8 cellular contexts compared by ENCODE assay signal in the genomic region with DNA sequence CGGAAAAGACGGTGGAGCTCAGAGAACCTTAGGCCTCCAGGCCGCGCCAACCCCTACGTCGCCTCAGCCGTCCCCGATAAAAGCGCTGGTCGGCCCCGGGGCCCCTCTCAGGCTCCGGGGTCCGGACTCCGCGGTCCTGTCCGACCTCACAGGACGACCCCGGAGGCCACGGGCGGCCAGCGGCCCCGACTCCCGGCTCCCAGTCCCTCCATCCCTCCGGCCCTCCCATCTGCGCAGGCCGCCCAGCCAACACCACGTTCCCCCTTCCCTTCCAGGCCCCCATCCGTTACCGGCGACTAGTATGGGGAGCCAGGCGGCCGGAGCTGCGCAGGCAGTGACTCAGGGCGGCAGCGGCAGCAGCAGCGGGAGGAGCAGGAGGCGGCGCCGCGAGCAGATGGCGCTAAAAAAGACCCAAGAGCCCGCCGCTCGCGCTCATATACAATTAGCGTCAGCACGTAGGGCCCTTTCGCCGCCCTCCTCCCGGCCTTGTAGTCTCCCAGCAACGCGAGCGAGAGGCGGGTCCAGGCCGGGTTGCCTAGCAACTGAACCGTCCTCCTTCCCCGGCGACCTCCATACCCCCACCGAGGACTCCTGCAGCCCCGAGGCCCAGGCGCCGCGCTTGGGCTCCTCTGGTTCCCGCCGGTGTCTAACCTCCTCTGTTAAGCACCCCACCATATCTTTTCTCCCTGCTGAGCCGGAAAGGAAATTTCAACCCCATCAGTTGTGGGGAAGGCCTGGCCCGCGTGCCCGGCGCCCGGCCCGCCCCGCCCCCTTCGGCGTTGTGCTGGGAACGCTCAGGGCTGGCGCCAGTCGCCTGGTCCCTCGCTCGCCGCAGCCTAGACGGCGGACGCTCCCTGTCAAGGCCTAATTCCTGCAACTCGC. TPM values are rescaled to one million over a fixed set of nuclear protein-coding genes. Genes with fewer than 3 reads are reported as not detected.
DNase-seq lines count a peak whose midpoint lies in the region; ATAC-seq and TF ChIP-seq lines count a peak whose summit lies in the region.

TSS of gene NAP1L1 (minus strand) at position 409 of the 882 bp plus-strand sequence. CDS start 10,466 bp downstream, outside the sequence.

- H3K27me3 ChIP-seq in heart left ventricle, result no peaks in the 10 kb centered on the region
- H3K27me3 ChIP-seq in upper lobe of left lung, result no peaks in the 10 kb centered on the region

- peaks cover 0 to 1% (median 0%) of the 10 kb centered on the region in 12 donors for H3K9me3 ChIP-seq in heart left ventricle
- no peaks in the 10 kb centered on the region for H3K9me3 ChIP-seq in upper lobe of left lung

- H3K4me1 ChIP-seq in heart left ventricle (peaks cover 0 to 49% (median 28%) of the 10 kb centered on the region in 12 donors), upper lobe of left lung (peaks cover 12 to 40% (median 16%) of the 10 kb centered on the region in 4 donors)

- peak within 1 kb of the TSS; percentile 76 for H3K27ac ChIP-seq in adipose tissue (ENCODE audit: low read depth, low read length)
- H3K27ac ChIP-seq in heart left ventricle, result peak within 1 kb of the TSS; percentile 95 to 100 (median 99)
- H3K27ac ChIP-seq in upper lobe of left lung, result peak within 1 kb of the TSS; percentile 98 to 99 (median 99)

- intact Hi-C loops in heart left ventricle (cut with DNase I), result loop anchor here (2.0 to 10.0 kb wide), 11 partner anchors 47 to 694 kb away; partner anchors contain the start of genes BBS10 (in 8 of the 10), GLIPR1L2 (in 3 of the 10) and OSBPL8 (in 2 of the 10)
- intact Hi-C loops in posterior cingulate gyrus (cut with DNase I), result loop anchor here (5.0 to 10.0 kb wide), 3 partner anchors 52 to 263 kb away; partner anchors contain the start of genes BBS10 and PHLDA1

- TF ChIP-seq EP300 in upper lobe of left lung (IDR thresholded peaks at IDR 0.05), result peak in 1 of 4 donors; percentile 17

- WGBS in adipose tissue, 3 donors, result 0% methylated on average over 83 to 85 of the region's 85 CpGs
- WGBS in heart left ventricle, 4 donors, result 0 to 1% (median 1%) methylated on average over 57 to 85 of the region's 85 CpGs
- WGBS in upper lobe of left lung, 2 donors, result 0 to 1% methylated on average over 31 to 71 of the region's 85 CpGs

- peak; percentile 94 for ATAC-seq in HG02798 (IDR thresholded peaks at IDR 0.05; ENCODE audit: poor library complexity, unreplicated experiment)
- ATAC-seq in heart left ventricle, result peak; percentile 96 to 99 (median 97)
- ATAC-seq in upper lobe of left lung (ENCODE audit: low FRiP score in 2 of 2), result peak; percentile 97 to 98

- TF ChIP-seq POLR2A in heart left ventricle (IDR thresholded peaks at IDR 0.05), result peak; percentile 26 to 96
- TF ChIP-seq POLR2A in upper lobe of left lung (IDR thresholded peaks at IDR 0.05), result peak in 3 of 4 donors; percentile 82 to 95 (median 93)

- H3K4me3 ChIP-seq in GM12875 (ENCODE audit: low read depth, low read length), result peak within 1 kb of the TSS; percentile 84
- peak within 1 kb of the TSS; percentile 76 to 97 (median 90) for H3K4me3 ChIP-seq in heart left ventricle
- peak within 1 kb of the TSS; percentile 74 to 87 (median 82) for H3K4me3 ChIP-seq in upper lobe of left lung

- TF ChIP-seq CTCF in GM12875 (IDR thresholded peaks at IDR 0.05; ENCODE audit: borderline replicate concordance, insufficient read depth, low read depth, low read length), result no peak
- no peak for TF ChIP-seq CTCF in heart left ventricle (IDR thresholded peaks at IDR 0.05)
- peak in 1 of 6 experiments; percentile 3 for TF ChIP-seq CTCF in upper lobe of left lung (IDR thresholded peaks at IDR 0.05)

- DNase-seq in NCI-H1436 (lab: John Stamatoyannopoulos, UW), result peak; percentile 97
- DNase-seq in T follicular helper cell (ENCODE audit: low read depth), result peak; percentile 94
- peak; percentile 98 to 99 (median 99) for DNase-seq in heart left ventricle
- DNase-seq in posterior cingulate gyrus, result peak; percentile 95 to 100 (median 98)
- peak; percentile 98 for DNase-seq in upper lobe of left lung

- H3K36me3 ChIP-seq in heart left ventricle (no peaks in the 10 kb centered on the region), upper lobe of left lung (no peaks in the 10 kb centered on the region)

RNA-seq across cellular contexts. Expression of gene NAP1L1, which starts in this region (rescaled TPM):
- polyA plus RNA-seq in adipose tissue, result 100 to 1,000 TPM in 2 of 3 donors, 10 to 100 TPM in 1; 77.4 to 634 (median 336) TPM
- 100 to 1,000 TPM; 191 to 359 (median 247) TPM for total RNA-seq in heart left ventricle
- 100 to 1,000 TPM; 175 to 254 TPM for polyA plus RNA-seq in heart left ventricle
- total RNA-seq in upper lobe of left lung, result 100 to 1,000 TPM; 245 to 595 (median 329) TPM

Comparison
In these comparisons a context has a peak if more than half of its experiments do, and no peak if none do; other contexts are left out.
1. Peak in every context shown above with its lines: DNase-seq, ATAC-seq, H3K4me3 ChIP-seq and H3K27ac ChIP-seq.